Comparison of ENCODE assay signal across 8 cellular contexts in the genomic region with DNA sequence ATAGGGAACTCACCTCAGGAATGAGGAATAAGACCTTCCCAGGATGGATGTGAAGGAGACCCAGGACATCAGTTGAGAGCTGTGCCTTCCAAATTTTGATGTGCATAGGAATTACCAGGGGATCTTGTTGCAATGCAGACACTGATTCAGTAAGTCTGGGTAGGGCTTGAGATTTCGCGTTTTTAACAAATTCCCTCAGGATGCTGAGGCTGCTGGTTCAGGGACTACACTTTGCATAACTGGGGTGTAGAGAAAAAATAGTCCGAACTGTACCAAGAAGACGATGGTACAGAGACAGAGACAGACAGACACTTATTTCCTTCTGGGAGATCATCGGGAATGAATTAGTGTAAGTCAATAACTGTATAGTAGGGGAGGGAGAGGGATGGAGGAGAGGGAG.
DNase-seq lines count a peak whose midpoint lies in the region; ATAC-seq, FAIRE-seq and TF ChIP-seq lines count a peak whose summit lies in the region.

No MANE protein-coding gene starts in this region.

- no peak for FAIRE-seq in urothelium cell line (lab: Jason Lieb, UNC)

- no peak overlapping the region for H2BK12ac ChIP-seq in mesenchymal stem cell (ENCODE audit: low read length in 2 of 2)

- H3K79me1 ChIP-seq in mesenchymal stem cell (replicated peaks; ENCODE audit: low read length, poor library complexity, severe bottlenecking) = no peaks in the 10 kb centered on the region

- no peak for TF ChIP-seq CTCF in heart left ventricle (IDR thresholded peaks at IDR 0.05)

- peaks cover 10% of the 10 kb centered on the region for H3K27me3 Mint-ChIP-seq in activated T-helper 2 cell treated with anti-CD3 and anti-CD28 coated beads, Interferon-gamma antibody, Interleukin-2, Interleukin-4, amounts not matched to agents 10 μg/mL and 5 μg/mL and 100 μg/mL, durations not matched to agents 14 hours and 24 hours and 36 hours (ENCODE audit: low read depth)

- H3K27me3 ChIP-seq in heart left ventricle (no peaks in the 10 kb centered on the region), mesenchymal stem cell (ENCODE audit: control insufficient read depth in 1 of 2, insufficient read depth in 1 of 2, low read length in 2 of 2) (no peaks in the 10 kb centered on the region)

- no peak overlapping the region for H2BK5ac ChIP-seq in mesenchymal stem cell (ENCODE audit: low read depth, low read length, poor library complexity, severe bottlenecking)

- no peaks in the 10 kb centered on the region for H3K9me3 Mint-ChIP-seq in activated T-helper 2 cell treated with anti-CD3 and anti-CD28 coated beads, Interferon-gamma antibody, Interleukin-2, Interleukin-4, amounts not matched to agents 10 μg/mL and 5 μg/mL and 100 μg/mL, durations not matched to agents 14 hours and 24 hours and 36 hours

- H3K9me3 ChIP-seq in heart left ventricle = no peaks in the 10 kb centered on the region
- H3K9me3 ChIP-seq in mesenchymal stem cell (ENCODE audit: control insufficient read depth, low read length) = no peaks in the 10 kb centered on the region

- no peak overlapping the region for H2BK15ac ChIP-seq in mesenchymal stem cell (ENCODE audit: low read depth, poor library complexity, severe bottlenecking)

- no peak overlapping the region for H4K8ac ChIP-seq in mesenchymal stem cell (ENCODE audit: low read length)

- H3K4me1 ChIP-seq in heart left ventricle (peaks cover 0 to 22% (median 0%) of the 10 kb centered on the region in 12 donors), mesenchymal stem cell (ENCODE audit: control insufficient read depth, insufficient read depth, low read depth, low read length) (no peaks in the 10 kb centered on the region)

- H3K14ac ChIP-seq in mesenchymal stem cell (ENCODE audit: low read length in 2 of 2) = no peak overlapping the region

- no peak overlapping the region for H4K91ac ChIP-seq in mesenchymal stem cell (ENCODE audit: low read length)

- DNase-seq in heart left ventricle (no peak), Right ventricle myocardium inferior (ENCODE audit: missing footprints) (no peak), mesenchymal stem cell (no peak), urothelium cell line (ENCODE audit: low spot score) (peak; percentile 8), amniotic stem cell (lab: John Stamatoyannopoulos, UW) (no peak)
- DNase-seq in activated T-helper 2 cell treated with anti-CD3 and anti-CD28 coated beads, Interferon-gamma antibody, Interleukin-2, Interleukin-4, amounts not matched to agents 10 μg/mL and 5 μg/mL and 100 μg/mL, durations not matched to agents 14 hours and 24 hours and 36 hours (ENCODE audit: low spot score) = no peak

- H3K4me3 ChIP-seq in heart left ventricle = peak overlapping the region in 11 of 12 donors; percentile 47 to 77 (median 61)
- peak overlapping the region in 1 of 2 experiments; percentile 90 for H3K4me3 ChIP-seq in mesenchymal stem cell (ENCODE audit: insufficient read depth in 1 of 2, low read depth in 1 of 2, low read length in 2 of 2)

- WGBS in heart left ventricle, 4 donors = 67 to 87% (median 81%) methylated on average over 5 of the region's 5 CpGs
- WGBS in mesenchymal stem cell = 89% methylated on average over 5 of the region's 5 CpGs

- H3K27ac Mint-ChIP-seq in activated T-helper 2 cell treated with anti-CD3 and anti-CD28 coated beads, Interferon-gamma antibody, Interleukin-2, Interleukin-4, amounts not matched to agents 10 μg/mL and 5 μg/mL and 100 μg/mL, durations not matched to agents 14 hours and 24 hours and 36 hours = no peak overlapping the region

- TF ChIP-seq POLR2A in heart left ventricle (IDR thresholded peaks at IDR 0.05) = no peak

- no peak for ATAC-seq in heart left ventricle
- no peak for ATAC-seq in Right ventricle myocardium inferior
- ATAC-seq in GM21360 (IDR thresholded peaks at IDR 0.05; ENCODE audit: unreplicated experiment) = no peak
- no peak for ATAC-seq in HG03039 (IDR thresholded peaks at IDR 0.05; ENCODE audit: unreplicated experiment)

- H3K18ac ChIP-seq in mesenchymal stem cell (ENCODE audit: low read depth in 1 of 2, low read length in 2 of 2) = no peak overlapping the region

- H3K4me1 Mint-ChIP-seq in activated T-helper 2 cell treated with anti-CD3 and anti-CD28 coated beads, Interferon-gamma antibody, Interleukin-2, Interleukin-4, amounts not matched to agents 10 μg/mL and 5 μg/mL and 100 μg/mL, durations not matched to agents 14 hours and 24 hours and 36 hours (ENCODE audit: low read depth) = peaks cover 25% of the 10 kb centered on the region

- H3K36me3 ChIP-seq in heart left ventricle (no peaks in the 10 kb centered on the region), mesenchymal stem cell (ENCODE audit: control insufficient read depth in 1 of 2, insufficient read depth in 2 of 2, low read depth in 1 of 2, low read length in 2 of 2) (no peaks in the 10 kb centered on the region)

- H3K27ac ChIP-seq in heart left ventricle (peak overlapping the region in 4 of 12 donors; percentile 41 to 70 (median 56)), mesenchymal stem cell (ENCODE audit: low read length, poor library complexity, severe bottlenecking) (no peak overlapping the region)

- H3K36me3 Mint-ChIP-seq in activated T-helper 2 cell treated with anti-CD3 and anti-CD28 coated beads, Interferon-gamma antibody, Interleukin-2, Interleukin-4, amounts not matched to agents 10 μg/mL and 5 μg/mL and 100 μg/mL, durations not matched to agents 14 hours and 24 hours and 36 hours (ENCODE audit: low read depth) = no peaks in the 10 kb centered on the region

- no peak overlapping the region for H2BK120ac ChIP-seq in mesenchymal stem cell (ENCODE audit: low read depth, low read length)

- no peak overlapping the region for H3K4ac ChIP-seq in mesenchymal stem cell (ENCODE audit: low read depth in 1 of 2, low read length in 2 of 2)

- no peak overlapping the region for H3K23ac ChIP-seq in mesenchymal stem cell (ENCODE audit: low read length in 2 of 2)

- intact Hi-C loops in heart left ventricle (cut with DNase I) (no loop called here), Right ventricle myocardium inferior (cut with DNase I) (no loop called here)
- intact Hi-C loops in activated T-helper 2 cell treated with anti-CD3 and anti-CD28 coated beads, Interferon-gamma antibody, Interleukin-2, Interleukin-4, amounts not matched to agents 10 μg/mL and 5 μg/mL and 100 μg/mL, durations not matched to agents 14 hours and 24 hours and 36 hours (cut with micrococcal nuclease) = loop anchor here (5.0 kb wide), 1 partner anchor 305 kb away; no protein-coding TSS in a partner anchor

- peak overlapping the region; percentile 64 for H3K4me3 Mint-ChIP-seq in activated T-helper 2 cell treated with anti-CD3 and anti-CD28 coated beads, Interferon-gamma antibody, Interleukin-2, Interleukin-4, amounts not matched to agents 10 μg/mL and 5 μg/mL and 100 μg/mL, durations not matched to agents 14 hours and 24 hours and 36 hours (ENCODE audit: low read depth)

- peak overlapping the region; percentile 95 for H3K9ac ChIP-seq in mesenchymal stem cell (ENCODE audit: low read length)

- H2AK5ac ChIP-seq in mesenchymal stem cell (ENCODE audit: low read length, severe bottlenecking) = no peak overlapping the region

- peak overlapping the region; percentile 86 for H3K4me2 ChIP-seq in mesenchymal stem cell (ENCODE audit: low read length, poor library complexity, severe bottlenecking)

- H2AFZ ChIP-seq in mesenchymal stem cell (ENCODE audit: low read depth, low read length) = peak overlapping the region; percentile 91
